ENCODE assay signal across 17 cellular contexts in the genomic region with DNA sequence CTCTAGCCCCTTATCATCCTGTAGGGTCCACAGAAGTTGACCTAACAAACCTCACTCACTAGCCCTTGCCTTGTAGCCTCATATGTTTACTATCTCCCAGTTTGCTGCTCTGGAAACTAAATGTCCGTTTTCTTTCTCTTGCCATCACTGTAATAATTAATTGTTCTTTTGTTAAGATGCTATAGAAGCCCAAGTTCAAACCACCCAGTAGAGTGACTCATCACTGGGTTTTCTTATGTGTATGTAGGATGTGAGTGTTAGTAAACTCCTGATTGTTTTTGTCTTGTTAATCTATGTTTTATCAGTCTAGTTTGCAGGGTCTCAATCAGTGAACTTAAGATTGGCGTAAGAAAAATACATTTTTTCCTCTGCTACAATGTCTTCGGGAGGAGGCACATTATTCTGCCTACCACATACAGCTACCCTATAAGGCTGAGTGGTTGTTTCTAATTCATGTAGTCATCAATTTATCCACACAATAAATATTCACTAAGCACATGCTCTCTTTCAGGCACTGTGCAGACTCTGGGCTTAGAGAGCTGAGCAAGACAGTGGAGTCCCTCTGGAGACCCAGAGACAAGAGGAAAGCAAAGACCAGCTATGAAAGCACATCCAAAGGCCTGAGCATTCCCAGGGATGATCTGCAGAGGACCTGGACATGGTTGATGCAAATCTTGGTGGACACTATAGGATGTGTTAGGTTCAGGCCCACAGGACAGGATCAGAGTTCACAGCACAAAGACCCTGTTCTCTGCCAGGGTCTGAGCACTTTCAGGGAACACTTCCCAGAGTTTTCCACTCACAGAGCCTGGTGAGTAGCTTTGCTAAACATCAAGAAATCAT.
A peak's percentile ranks its signal among the peaks of the same experiment; 100 is the strongest.
DNase-seq lines count a peak whose midpoint lies in the region; ATAC-seq and TF ChIP-seq lines count a peak whose summit lies in the region.
"Had no signal": no experiment of that assay in that cellular context is flagged by ENCODE, and none has a peak within 500 bp of the region (broad histone marks: within the 10 kb centered on the region; RNA-seq: fewer than 3 reads in every experiment).

No MANE protein-coding gene starts in this region.

- no peak for TF ChIP-seq CTCF in mammary epithelial cell (conservative IDR thresholded peaks at IDR 0.05 in 1 of 2, IDR thresholded peaks at IDR 0.05 in 1 of 2; ENCODE audit: extremely low read depth in 1 of 2, insufficient read depth in 1 of 2, low read depth in 1 of 2, low read length in 2 of 2)
- TF ChIP-seq CTCF in left ventricle myocardium inferior (IDR thresholded peaks at IDR 0.05; ENCODE audit: borderline replicate concordance) = no peak
- TF ChIP-seq CTCF in thoracic aorta (IDR thresholded peaks at IDR 0.05) = no peak

- H2AFZ ChIP-seq in mammary epithelial cell (ENCODE audit: low read depth, low read length) = peak overlapping the region; percentile 2

- no peak overlapping the region for H3K9ac ChIP-seq in mammary epithelial cell (ENCODE audit: insufficient read depth, low read length)

- ATAC-seq in thoracic aorta (ENCODE audit: insufficient number of reproducible peaks, low FRiP score, low read depth) = no peak
- ATAC-seq in HG03139 (IDR thresholded peaks at IDR 0.05; ENCODE audit: unreplicated experiment) = no peak
- no peak for ATAC-seq in natural killer cell treated with Interleukin-12 subunit alpha and Interleukin-12 subunit beta and Interleukin-15 and Interleukin-18, amount 100 ng/mL, for 72 hours
- ATAC-seq: activated CD8-positive, alpha-beta T cell treated with anti-CD3 and anti-CD28 coated beads for 36 hours had no signal

- no peaks in the 10 kb centered on the region for H3K36me3 Mint-ChIP-seq in natural killer cell treated with Interleukin-12 subunit alpha and Interleukin-12 subunit beta and Interleukin-15 and Interleukin-18, amount 100 ng/mL, for 72 hours

- H3K27me3 ChIP-seq in mammary epithelial cell (ENCODE audit: insufficient read depth, low read length) = no peaks in the 10 kb centered on the region
- no peaks in the 10 kb centered on the region for H3K27me3 ChIP-seq in left ventricle myocardium inferior (ENCODE audit: low read depth)
- no peaks in the 10 kb centered on the region for H3K27me3 ChIP-seq in thoracic aorta (replicated peaks; ENCODE audit: insufficient read depth)
- H3K27me3 ChIP-seq: hepatocyte had no signal

- CTCF ChIA-PET in mammary epithelial cell (lab: Charles Lee; ENCODE audit: low non-redundant PET) = no interaction called here

- intact Hi-C loops in mammary epithelial cell (cut with micrococcal nuclease) = no loop called here
- intact Hi-C loops in left ventricle myocardium inferior (cut with micrococcal nuclease) = no loop called here

- no peaks in the 10 kb centered on the region for H3K9me3 ChIP-seq in mammary epithelial cell (replicated peaks; ENCODE audit: insufficient read depth, low read length)
- no peaks in the 10 kb centered on the region for H3K9me3 ChIP-seq in left ventricle myocardium inferior (replicated peaks)
- H3K9me3 ChIP-seq in thoracic aorta = no peaks in the 10 kb centered on the region
- H3K9me3 ChIP-seq: prostate gland had no signal

- no peaks in the 10 kb centered on the region for H3K9me3 Mint-ChIP-seq in natural killer cell treated with Interleukin-12 subunit alpha and Interleukin-12 subunit beta and Interleukin-15 and Interleukin-18, amount 100 ng/mL, for 72 hours
- H3K9me3 Mint-ChIP-seq: activated CD8-positive, alpha-beta T cell treated with anti-CD3 and anti-CD28 coated beads for 36 hours; activated naive CD4-positive, alpha-beta T cell treated with anti-CD3 and anti-CD28 coated beads for 36 hours; memory B cell had no signal

- H3K4me3 ChIP-seq in mammary epithelial cell (replicated peaks in 1 of 3; ENCODE audit: insufficient read depth in 1 of 3, low read depth in 2 of 3, low read length in 3 of 3) = no peak overlapping the region
- H3K4me3 ChIP-seq in left ventricle myocardium inferior = no peak overlapping the region
- no peak overlapping the region for H3K4me3 ChIP-seq in thoracic aorta
- H3K4me3 ChIP-seq: dorsolateral prefrontal cortex, hepatocyte, prostate gland had no signal

- H3K4me1 ChIP-seq in mammary epithelial cell (ENCODE audit: insufficient read depth, low read length) (peaks cover 40% of the 10 kb centered on the region), left ventricle myocardium inferior (peaks cover 18% of the 10 kb centered on the region), thoracic aorta (ENCODE audit: control insufficient read depth in 1 of 2, low read depth in 2 of 2) (peaks cover 19 to 55% of the 10 kb centered on the region in 2 donors)

- H3K27ac ChIP-seq in mammary epithelial cell (ENCODE audit: insufficient read depth, low read depth, low read length) (peak overlapping the region; percentile 45), left ventricle myocardium inferior (replicated peaks) (peak overlapping the region; percentile 28), thoracic aorta (peak overlapping the region; percentile 73 to 79)
- H3K27ac ChIP-seq: dorsolateral prefrontal cortex, prostate gland had no signal

- no peak overlapping the region for H3K27ac Mint-ChIP-seq in natural killer cell treated with Interleukin-12 subunit alpha and Interleukin-12 subunit beta and Interleukin-15 and Interleukin-18, amount 100 ng/mL, for 72 hours
- H3K27ac Mint-ChIP-seq: activated CD8-positive, alpha-beta T cell treated with anti-CD3 and anti-CD28 coated beads for 36 hours; activated naive CD4-positive, alpha-beta T cell treated with anti-CD3 and anti-CD28 coated beads for 36 hours; memory B cell had no signal

- WGBS in mammary epithelial cell (ENCODE audit: low coverage, missing lambda C conversion rate) = 60% methylated on average over 3 of the region's 3 CpGs

- H3K79me2 ChIP-seq in mammary epithelial cell (ENCODE audit: insufficient read depth, low read length) = no peaks in the 10 kb centered on the region
- H3K79me2 ChIP-seq: hepatocyte had no signal

- no peak overlapping the region for H3K4me2 ChIP-seq in mammary epithelial cell (ENCODE audit: insufficient read depth, low read depth, low read length)

- H3K27me3 Mint-ChIP-seq in natural killer cell treated with Interleukin-12 subunit alpha and Interleukin-12 subunit beta and Interleukin-15 and Interleukin-18, amount 100 ng/mL, for 72 hours = peaks cover 7 to 15% of the 10 kb centered on the region in 2 donors

- in situ Hi-C loops in mammary epithelial cell (cut with MboI; ENCODE audit: low sequenced_read_pairs in 2 of 2) = loop anchor here in 1 of 2 donors (25.0 kb wide), 1 partner anchor 410 kb away; no protein-coding TSS in a partner anchor

- DNase-seq in HT-29 (ENCODE audit: low spot score) (peak; percentile 41), mammary epithelial cell (peak; percentile 68), left ventricle myocardium inferior (no peak), thoracic aorta (ENCODE audit: low spot score) (no peak), DMS114 treated with DMSO at 0.1 percent for 48 hours (lab: John Stamatoyannopoulos, UW; ENCODE audit: unreplicated experiment) (no peak), NCI-H1048 (lab: John Stamatoyannopoulos, UW) (no peak)
- no peak for DNase-seq in natural killer cell treated with Interleukin-12 subunit alpha and Interleukin-12 subunit beta and Interleukin-15 and Interleukin-18, amount 100 ng/mL, for 72 hours (ENCODE audit: low spot score)
- DNase-seq: activated CD8-positive, alpha-beta T cell treated with anti-CD3 and anti-CD28 coated beads for 36 hours; activated naive CD4-positive, alpha-beta T cell treated with anti-CD3 and anti-CD28 coated beads for 36 hours; dorsolateral prefrontal cortex; NCI-H524; substantia nigra; T1000 had no signal

- dilution Hi-C loops in mammary epithelial cell (cut with HindIII; ENCODE audit: low sequenced_read_pairs) = no loop called here

- no TSS peak for BruUV-seq in mammary epithelial cell (replicated peaks; lab: Mats Ljungman, UMichigan)

- H3K36me3 ChIP-seq in mammary epithelial cell (ENCODE audit: insufficient read depth, low read length) = no peaks in the 10 kb centered on the region
- H3K36me3 ChIP-seq in left ventricle myocardium inferior = no peaks in the 10 kb centered on the region
- no peaks in the 10 kb centered on the region for H3K36me3 ChIP-seq in thoracic aorta
- H3K36me3 ChIP-seq: prostate gland had no signal

- no peaks in the 10 kb centered on the region for H4K20me1 ChIP-seq in mammary epithelial cell (ENCODE audit: insufficient read depth, low read length)

- H3K4me3 Mint-ChIP-seq in natural killer cell treated with Interleukin-12 subunit alpha and Interleukin-12 subunit beta and Interleukin-15 and Interleukin-18, amount 100 ng/mL, for 72 hours = no peak overlapping the region
- H3K4me3 Mint-ChIP-seq: activated CD8-positive, alpha-beta T cell treated with anti-CD3 and anti-CD28 coated beads for 36 hours; activated naive CD4-positive, alpha-beta T cell treated with anti-CD3 and anti-CD28 coated beads for 36 hours; memory B cell had no signal

- H3K4me1 Mint-ChIP-seq in natural killer cell treated with Interleukin-12 subunit alpha and Interleukin-12 subunit beta and Interleukin-15 and Interleukin-18, amount 100 ng/mL, for 72 hours (ENCODE audit: low read depth in 2 of 2) = peaks cover 4 to 5% of the 10 kb centered on the region in 2 donors
- H3K4me1 Mint-ChIP-seq: memory B cell had no signal

Comparison
In these comparisons a context has a peak if more than half of its experiments do, and no peak if none do; other contexts are left out.
1. DNase-seq: peak in HT-29 (single experiment) and mammary epithelial cell (single experiment); none in left ventricle myocardium inferior (single experiment), thoracic aorta (single experiment), DMS114 treated with DMSO at 0.1 percent for 48 hours (single experiment), NCI-H1048 (single experiment) and natural killer cell treated with Interleukin-12 subunit alpha and Interleukin-12 subunit beta and Interleukin-15 and Interleukin-18, amount 100 ng/mL, for 72 hours (single experiment).
2. Peak in every context shown above with its lines, with median percentiles within 50 percentile points of each other: H3K27ac ChIP-seq.